11 cellular contexts compared by ENCODE assay signal in the genomic region with DNA sequence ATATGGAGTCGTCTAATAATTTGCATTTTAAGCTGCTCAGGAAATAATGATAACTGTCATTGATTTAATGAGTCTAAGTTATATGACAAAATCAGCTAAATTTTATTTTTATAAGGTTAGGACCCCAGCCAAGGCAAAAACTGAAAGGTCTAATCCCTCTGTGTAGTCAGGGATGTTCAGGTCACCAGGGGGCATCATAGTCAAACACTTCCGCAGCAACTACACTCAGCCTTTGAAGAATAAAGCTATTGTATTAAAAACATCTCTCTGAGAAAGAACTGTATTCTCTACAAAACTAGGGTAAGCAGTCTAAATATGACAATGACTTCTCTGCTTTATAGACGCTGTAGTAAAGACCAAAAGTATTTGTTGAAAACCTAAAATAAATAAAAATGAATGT. TPM values are rescaled to one million over a fixed set of nuclear protein-coding genes. Genes with fewer than 3 reads are reported as not detected.
DNase-seq lines count a peak whose midpoint lies in the region; ATAC-seq, FAIRE-seq and TF ChIP-seq lines count a peak whose summit lies in the region.
"Had no signal": no experiment of that assay in that cellular context is flagged by ENCODE, and none has a peak within 500 bp of the region (broad histone marks: within the 10 kb centered on the region; RNA-seq: fewer than 3 reads in every experiment).

No MANE protein-coding gene starts in this region.

- H3K36me3 ChIP-seq in BJ (ENCODE audit: control insufficient read depth, insufficient read depth, low read length) (peaks cover 12% of the 10 kb centered on the region), WERI-Rb-1 (peaks cover 59% of the 10 kb centered on the region)

- H3K4me1 Mint-ChIP-seq in HFFc6 (ENCODE audit: low read depth): no peaks in the 10 kb centered on the region

- no peak overlapping the region for H3K4me3 ChIP-seq in BJ (ENCODE audit: low read depth, low read length)
- no peak overlapping the region for H3K4me3 ChIP-seq in WERI-Rb-1 (ENCODE audit: low read depth, low read length)
- H3K4me3 ChIP-seq: colonic mucosa had no signal

- no peaks in the 10 kb centered on the region for H3K9me3 ChIP-seq in WERI-Rb-1 (ENCODE audit: severe bottlenecking)
- H3K9me3 ChIP-seq: colonic mucosa, neutrophil had no signal

- no peak for DNase-seq in BJ (ENCODE audit: low read depth)
- no peak for DNase-seq in HFFc6
- DNase-seq in WERI-Rb-1: peak; percentile 18
- DNase-seq in iPS-NIHi11 (ENCODE audit: low spot score): peak; percentile 39
- DNase-seq in stimulated activated CD4-positive, alpha-beta T cell treated with anti-CD3 and anti-CD28 coated beads, Interleukin-15, amount 100 ng/mL, for 24 hours: no peak
- no peak for DNase-seq in H54 (ENCODE audit: insufficient read length, low spot score)
- DNase-seq: colonic mucosa had no signal

- ATAC-seq in GM19324 (IDR thresholded peaks at IDR 0.05; ENCODE audit: low FRiP score, unreplicated experiment) (no peak), HG02885 (IDR thresholded peaks at IDR 0.05; ENCODE audit: poor library complexity, unreplicated experiment) (no peak)

- no peak for TF ChIP-seq POLR2A in H54 (IDR thresholded peaks at IDR 0.05; ENCODE audit: low read depth, low read length)

- H3K27me3 ChIP-seq in BJ (ENCODE audit: control insufficient read depth, insufficient read depth, low read length) (no peaks in the 10 kb centered on the region), WERI-Rb-1 (ENCODE audit: insufficient read depth, low read depth, severe bottlenecking) (no peaks in the 10 kb centered on the region)
- H3K27me3 ChIP-seq: colonic mucosa, neutrophil had no signal

- no peak overlapping the region for H3K27ac Mint-ChIP-seq in HFFc6
- H3K27ac Mint-ChIP-seq: stimulated activated naive CD8-positive, alpha-beta T cell treated with anti-CD3 and anti-CD28 coated beads, Interleukin-15, Interleukin-2, amounts not matched to agents 100 ng/mL and 50 ng/mL, for 24 hours had no signal

- no peaks in the 10 kb centered on the region for H3K9me3 Mint-ChIP-seq in HFFc6
- H3K9me3 Mint-ChIP-seq: stimulated activated naive CD8-positive, alpha-beta T cell treated with anti-CD3 and anti-CD28 coated beads, Interleukin-15, Interleukin-2, amounts not matched to agents 100 ng/mL and 50 ng/mL, for 24 hours had no signal

- H3K36me3 Mint-ChIP-seq in HFFc6 (ENCODE audit: low read depth): peaks cover 17% of the 10 kb centered on the region

- POLR2A ChIA-PET in BJ (lab: Charles Lee): interaction anchor here (0.5 kb wide), 1 partner anchor 79 kb away, joined by 4 read pairs; no protein-coding TSS in a partner anchor

- no peaks in the 10 kb centered on the region for H3K27me3 Mint-ChIP-seq in HFFc6 (ENCODE audit: insufficient read depth)
- H3K27me3 Mint-ChIP-seq: stimulated activated naive CD8-positive, alpha-beta T cell treated with anti-CD3 and anti-CD28 coated beads, Interleukin-15, Interleukin-2, amounts not matched to agents 100 ng/mL and 50 ng/mL, for 24 hours had no signal

- H3K27ac ChIP-seq in WERI-Rb-1: no peak overlapping the region
- H3K27ac ChIP-seq: colonic mucosa, neutrophil had no signal

- TF ChIP-seq CTCF in BJ (IDR thresholded peaks at IDR 0.05; ENCODE audit: insufficient read depth, low read depth, low read length): peak; percentile 26; the same call in 1 of the 2 replicates
- TF ChIP-seq CTCF in HFFc6 (IDR thresholded peaks at IDR 0.05): peak; percentile 61
- peak; percentile 51 for TF ChIP-seq CTCF in WERI-Rb-1 (IDR thresholded peaks at IDR 0.05; ENCODE audit: low read depth, low read length)

- CTCF ChIA-PET in BJ (lab: Yijun Ruan, JAX): interaction anchor here (0.7 to 1.6 kb wide), 4 partner anchors 11 to 261 kb away, joined by 3 to 4 read pairs (median 4); a partner anchor contains a TSS

- no peak for FAIRE-seq in H54 (lab: Jason Lieb, UNC)

- H3K4me3 Mint-ChIP-seq in HFFc6: no peak overlapping the region
- H3K4me3 Mint-ChIP-seq: stimulated activated naive CD8-positive, alpha-beta T cell treated with anti-CD3 and anti-CD28 coated beads, Interleukin-15, Interleukin-2, amounts not matched to agents 100 ng/mL and 50 ng/mL, for 24 hours had no signal

RNA-seq across cellular contexts. Expression of a gene that starts 15.0 kb away (rescaled TPM):
- 37.3 and 53.3 TPM in 2 replicates for polyA plus RNA-seq in BJ (2011; rRNA removed)
- polyA minus RNA-seq in BJ (2011; rRNA and poly(A)+ RNA removed): 22.6 and 28.2 TPM in 2 replicates
- total RNA-seq in HFFc6 (2021; fragmentation: NEBNext Ultra II Directional; extraction: Animal tissue kit (Norgen Biotek cat#: 25700)): 10 to 100 TPM; 27.8 to 35.0 (median 31.0) TPM

RNA-seq across cellular contexts. Expression of a gene that starts 25.8 kb away (rescaled TPM):
- polyA plus RNA-seq in BJ (2011; rRNA removed): 7.0 and 8.9 TPM in 2 replicates
- polyA minus RNA-seq in BJ (2011; rRNA and poly(A)+ RNA removed): 7.7 and 15.2 TPM in 2 replicates
- total RNA-seq in HFFc6 (2021; fragmentation: NEBNext Ultra II Directional; extraction: Animal tissue kit (Norgen Biotek cat#: 25700)): 10 to 100 TPM in 4 of 6 experiments, 1 to 10 TPM in 2; 7.4 to 14.6 (median 11.7) TPM

Comparison
In these comparisons a context has a peak if more than half of its experiments do, and no peak if none do; other contexts are left out.
1. DNase-seq: peak in WERI-Rb-1 (single experiment) and iPS-NIHi11 (single experiment); none in BJ (single experiment), HFFc6 (single experiment), stimulated activated CD4-positive, alpha-beta T cell treated with anti-CD3 and anti-CD28 coated beads, Interleukin-15, amount 100 ng/mL, for 24 hours (single experiment) and H54 (single experiment).
2. Peak in every context shown above with its lines, with median percentiles within 50 percentile points of each other: CTCF ChIP-seq.